ENCODE assay signal across 19 cellular contexts in genomic region chr17:33668516-33668915, GRCh38.
"Had no signal": no experiment of that assay in that cellular context is flagged by ENCODE, and none has a peak within 500 bp of the region (broad histone marks: within the 10 kb centered on the region; RNA-seq: fewer than 3 reads in every experiment).

No MANE protein-coding gene starts in this region.

- H3K27ac ChIP-seq: SJSA1, SK-N-MC had no signal

- H3K36me3 Mint-ChIP-seq: IgD-negative memory B cell had no signal

- H3K9me3 ChIP-seq: SJSA1 had no signal

- H3K27me3 ChIP-seq: SJSA1 had no signal

- H3K4me1 ChIP-seq: SJSA1 had no signal

- H3K27ac Mint-ChIP-seq: IgD-negative memory B cell had no signal

- H3K4me3 ChIP-seq: SJSA1, SK-N-MC had no signal

- DNase-seq: KBM-7, MV-4-11, NCI-H1048, NCI-H1105, NCI-H1417, NCI-H1436 treated with DMSO at 0.1 percent for 48 hours, NCI-H1694, NCI-H187 treated with DMSO at 0.1 percent for 48 hours, NCI-H2029 treated with DMSO at 0.1 percent for 48 hours, NCI-H2227 treated with DMSO at 0.1 percent for 48 hours, NCI-H524 treated with DMSO at 0.1 percent for 48 hours, NCI-H69, NCI-H774, Right ventricle myocardium superior, RPMI8226, SIG-M5 had no signal

- H3K36me3 ChIP-seq: SJSA1 had no signal
